11 cellular contexts compared by ENCODE assay signal in the genomic region with DNA sequence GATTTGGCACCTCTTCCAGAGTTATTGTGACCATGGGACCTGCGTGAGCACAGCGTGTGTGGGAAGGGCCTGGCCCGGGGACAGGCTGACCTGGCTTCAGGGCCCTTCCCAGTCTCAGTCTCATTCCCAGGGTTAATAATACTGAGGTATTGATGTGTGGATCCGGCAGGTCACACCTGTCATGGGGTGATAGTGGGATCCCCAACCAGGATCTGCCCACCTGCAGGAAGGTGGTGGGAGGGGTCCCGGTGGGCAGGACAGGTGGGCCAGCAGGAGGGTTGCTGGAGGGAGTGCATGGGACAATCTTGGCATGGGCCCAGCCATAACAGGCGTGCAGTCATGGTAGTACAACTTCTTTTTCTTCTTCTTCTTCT. TPM values are rescaled to one million over a fixed set of nuclear protein-coding genes. Genes with fewer than 3 reads are reported as not detected.
DNase-seq lines count a peak whose midpoint lies in the region; ATAC-seq and TF ChIP-seq lines count a peak whose summit lies in the region.
"Had no signal": no experiment of that assay in that cellular context is flagged by ENCODE, and none has a peak within 500 bp of the region (broad histone marks: within the 10 kb centered on the region; RNA-seq: fewer than 3 reads in every experiment).

No MANE protein-coding gene starts in this region.

- in situ Hi-C loops in brain microvascular endothelial cell (cut with HindIII; ENCODE audit: low pct_ligation_motif_present, low sequenced_read_pairs), result loop anchor here (25.0 kb wide), 1 partner anchor 137 kb away; no protein-coding TSS in a partner anchor

- DNase-seq in Right ventricle myocardium inferior (ENCODE audit: missing footprints) (peak; percentile 70), left cardiac atrium (no peak), brain microvascular endothelial cell (no peak), ureter (ENCODE audit: low spot score) (peak; percentile 41), NCI-H226 (no peak), NOMO-1 (lab: John Stamatoyannopoulos, UW; ENCODE audit: unreplicated experiment in 2 of 2) (no peak)
- DNase-seq in stimulated activated CD4-positive, alpha-beta T cell treated with anti-CD3 and anti-CD28 coated beads, Interleukin-4, amount 100 ng/mL, for 24 hours, result no peak
- DNase-seq: GOT3 had no signal

- ATAC-seq in Right ventricle myocardium inferior, result no peak
- no peak for ATAC-seq in left cardiac atrium

- H3K27ac ChIP-seq in brain microvascular endothelial cell (peak overlapping the region; percentile 83), muscle layer of duodenum (ENCODE audit: low read length) (peak overlapping the region; percentile 69)

- H3K4me3 ChIP-seq in brain microvascular endothelial cell (ENCODE audit: low read depth, low read length), result no peak overlapping the region
- H3K4me3 ChIP-seq in muscle layer of duodenum (ENCODE audit: low read depth in 1 of 2, low read length in 2 of 2), result no peak overlapping the region

- intact Hi-C loops in Right ventricle myocardium inferior (cut with DNase I), result loop anchor here (1.0 kb wide), 1 partner anchor 24 kb away; no protein-coding TSS in a partner anchor
- intact Hi-C loops in left cardiac atrium (cut with DNase I), result loop anchor here (2.0 to 5.0 kb wide), 2 partner anchors 137 to 138 kb away; no protein-coding TSS in a partner anchor

- peaks cover 7 to 41% of the 10 kb centered on the region in 2 donors for H3K4me1 ChIP-seq in muscle layer of duodenum (ENCODE audit: control insufficient read depth in 1 of 2, insufficient read depth in 2 of 2, low read length in 2 of 2)

- H3K36me3 ChIP-seq in brain microvascular endothelial cell (replicated peaks) (no peaks in the 10 kb centered on the region), muscle layer of duodenum (ENCODE audit: control insufficient read depth in 1 of 2, insufficient read depth in 2 of 2, low read length in 2 of 2) (peaks cover 8 to 12% of the 10 kb centered on the region in 2 donors)

- no peak for TF ChIP-seq CTCF in brain microvascular endothelial cell (IDR thresholded peaks at IDR 0.05; ENCODE audit: low read depth, low read length, missing control alignments)

- H3K27me3 ChIP-seq in brain microvascular endothelial cell (replicated peaks), result no peaks in the 10 kb centered on the region
- H3K27me3 ChIP-seq in muscle layer of duodenum (ENCODE audit: low read depth, low read length), result no peaks in the 10 kb centered on the region

- no peaks in the 10 kb centered on the region for H3K9me3 ChIP-seq in muscle layer of duodenum (ENCODE audit: control insufficient read depth in 1 of 2, low read length in 2 of 2)

RNA-seq across cellular contexts. Expression of a gene that starts 55.4 kb away (rescaled TPM):
- total RNA-seq in Right ventricle myocardium inferior (58.3 TPM), left cardiac atrium (10 to 100 TPM; 73.3 to 75.0 TPM), ureter (63.2 TPM)
- total RNA-seq: lung microvascular endothelial cell, pulmonary artery endothelial cell had no signal

Comparison
In these comparisons a context has a peak if more than half of its experiments do, and no peak if none do; other contexts are left out.
1. DNase-seq: peak in Right ventricle myocardium inferior (single experiment) and ureter (single experiment); none in left cardiac atrium (single experiment), brain microvascular endothelial cell (single experiment), NCI-H226 (single experiment), NOMO-1 (0 of 2) and stimulated activated CD4-positive, alpha-beta T cell treated with anti-CD3 and anti-CD28 coated beads, Interleukin-4, amount 100 ng/mL, for 24 hours (single experiment).